26 cellular contexts compared by ENCODE assay signal in genomic region chr21:34690793-34691175, GRCh38. TPM values are rescaled to one million over a fixed set of nuclear protein-coding genes. Genes with fewer than 3 reads are reported as not detected.
A peak's percentile ranks its signal among the peaks of the same experiment; 100 is the strongest.
DNase-seq lines count a peak whose midpoint lies in the region; ATAC-seq and TF ChIP-seq lines count a peak whose summit lies in the region.
"Had no signal": no experiment of that assay in that cellular context is flagged by ENCODE, and none has a peak within 500 bp of the region (broad histone marks: within the 10 kb centered on the region; RNA-seq: fewer than 3 reads in every experiment).

No MANE protein-coding gene starts in this region.

- WGBS in transverse colon (ENCODE audit: low coverage in 1 of 2), 2 donors: 14 to 29% methylated on average over 2 of the region's 2 CpGs

- peaks cover 9% of the 10 kb centered on the region for H3K4me1 ChIP-seq in colonic mucosa
- H3K4me1 ChIP-seq in mucosa of rectum (ENCODE audit: control insufficient read depth in 2 of 2, insufficient read depth in 2 of 2, low read length in 2 of 2): peaks cover 12 to 35% of the 10 kb centered on the region in 2 donors
- H3K4me1 ChIP-seq in transverse colon: peaks cover 17 to 40% (median 30%) of the 10 kb centered on the region in 4 donors
- H3K4me1 ChIP-seq: adrenal gland had no signal

- H3K27ac ChIP-seq in colonic mucosa: peak overlapping the region; percentile 83
- peak overlapping the region; percentile 59 to 66 for H3K27ac ChIP-seq in mucosa of rectum (ENCODE audit: low read depth in 2 of 2, low read length in 2 of 2)
- H3K27ac ChIP-seq in transverse colon: peak overlapping the region; percentile 67 to 79 (median 76)
- H3K27ac ChIP-seq: adrenal gland, tibial artery had no signal

- H3K27me3 ChIP-seq in colonic mucosa: no peaks in the 10 kb centered on the region
- no peaks in the 10 kb centered on the region for H3K27me3 ChIP-seq in mucosa of rectum (ENCODE audit: control insufficient read depth in 2 of 2, insufficient read depth in 2 of 2, low read length in 2 of 2)
- H3K27me3 ChIP-seq in transverse colon: no peaks in the 10 kb centered on the region

- H3K9me3 ChIP-seq in colonic mucosa: no peaks in the 10 kb centered on the region
- no peaks in the 10 kb centered on the region for H3K9me3 ChIP-seq in mucosa of rectum (ENCODE audit: control insufficient read depth in 2 of 2, low read length in 2 of 2)
- no peaks in the 10 kb centered on the region for H3K9me3 ChIP-seq in transverse colon
- H3K9me3 ChIP-seq: adrenal gland, tibial artery had no signal

- no peaks in the 10 kb centered on the region for H3K4me1 Mint-ChIP-seq in stimulated activated effector memory CD8-positive, alpha-beta T cell treated with anti-CD3 and anti-CD28 coated beads, Interleukin-12 subunit alpha, Interleukin-12 subunit beta, amount 100 ng/mL, for 72 hours

- no peak overlapping the region for H3K27ac Mint-ChIP-seq in stimulated activated effector memory CD8-positive, alpha-beta T cell treated with anti-CD3 and anti-CD28 coated beads, Interleukin-12 subunit alpha, Interleukin-12 subunit beta, amount 100 ng/mL, for 72 hours
- H3K27ac Mint-ChIP-seq: CD8-positive, alpha-beta T cell; endodermal cell; naive thymus-derived CD4-positive, alpha-beta T cell had no signal

- no peak for TF ChIP-seq POLR2A in transverse colon (IDR thresholded peaks at IDR 0.05)

- no peak for TF ChIP-seq EP300 in transverse colon (IDR thresholded peaks at IDR 0.05; ENCODE audit: low read depth)

- in situ Hi-C loops in transverse colon (cut with MboI; ENCODE audit: low pct_ligation_motif_present in 1 of 4, low pct_unique_long_range_greater_than_20kb in 1 of 4, low sequenced_read_pairs in 3 of 4): no loop called here

- TF ChIP-seq CTCF in colonic mucosa (IDR thresholded peaks at IDR 0.05): no peak
- no peak for TF ChIP-seq CTCF in transverse colon (IDR thresholded peaks at IDR 0.05)

- no peak overlapping the region for H3K4me3 ChIP-seq in colonic mucosa
- H3K4me3 ChIP-seq in mucosa of rectum (ENCODE audit: low read length in 2 of 2): no peak overlapping the region
- H3K4me3 ChIP-seq in transverse colon: no peak overlapping the region
- H3K4me3 ChIP-seq: adrenal gland, tibial artery had no signal

- H3K36me3 ChIP-seq in colonic mucosa (no peaks in the 10 kb centered on the region), mucosa of rectum (ENCODE audit: control insufficient read depth in 2 of 2, insufficient read depth in 2 of 2, low read length in 2 of 2) (no peaks in the 10 kb centered on the region), transverse colon (no peaks in the 10 kb centered on the region)
- H3K36me3 ChIP-seq: adrenal gland, tibial artery had no signal

- H3K9me3 Mint-ChIP-seq in stimulated activated effector memory CD8-positive, alpha-beta T cell treated with anti-CD3 and anti-CD28 coated beads, Interleukin-12 subunit alpha, Interleukin-12 subunit beta, amount 100 ng/mL, for 72 hours: no peaks in the 10 kb centered on the region
- H3K9me3 Mint-ChIP-seq: activated T-cell treated with anti-CD3 and anti-CD28 coated beads, Interleukin-2, amount 50 U/mL, for 4 hours; CD8-positive, alpha-beta T cell had no signal

- no peak overlapping the region for H3K4me3 Mint-ChIP-seq in stimulated activated effector memory CD8-positive, alpha-beta T cell treated with anti-CD3 and anti-CD28 coated beads, Interleukin-12 subunit alpha, Interleukin-12 subunit beta, amount 100 ng/mL, for 72 hours
- H3K4me3 Mint-ChIP-seq: activated T-cell treated with anti-CD3 and anti-CD28 coated beads, Interleukin-2, amount 50 U/mL, for 4 hours; CD8-positive, alpha-beta T cell; endodermal cell; naive thymus-derived CD4-positive, alpha-beta T cell had no signal

- DNase-seq in NCI-H2029 (lab: John Stamatoyannopoulos, UW): peak; percentile 76
- no peak for DNase-seq in NCI-H2029 treated with DMSO at 0.1 percent for 48 hours (lab: John Stamatoyannopoulos, UW)
- DNase-seq in colonic mucosa: no peak
- no peak for DNase-seq in transverse colon
- no peak for DNase-seq in C1 segment of cervical spinal cord (lab: John Stamatoyannopoulos, UW)
- DNase-seq in stimulated activated effector memory CD8-positive, alpha-beta T cell treated with anti-CD3 and anti-CD28 coated beads, Interleukin-12 subunit alpha, Interleukin-12 subunit beta, amount 100 ng/mL, for 72 hours (ENCODE audit: low spot score in 2 of 2): no peak
- DNase-seq in mesenteric fat pad (ENCODE audit: low spot score): no peak
- DNase-seq: 8988T; activated CD4-positive, alpha-beta T cell treated with anti-CD3 and anti-CD28 coated beads for 4 hours; activated naive CD4-positive, alpha-beta T cell; activated T-cell treated with anti-CD3 and anti-CD28 coated beads, Interleukin-2, amount 50 U/mL, for 4 hours; CD8-positive, alpha-beta T cell; DND-41; kidney; MV-4-11; naive thymus-derived CD4-positive, alpha-beta T cell; NCI-H2227 treated with DMSO at 0.1 percent for 48 hours; nucleus accumbens; stimulated activated CD4-positive, alpha-beta T cell treated with anti-CD3 and anti-CD28 coated beads, Interleukin-12 subunit alpha, Interleukin-12 subunit beta, amount 100 ng/mL, for 4 hours; stimulated activated CD4-positive, alpha-beta T cell treated with anti-CD3 and anti-CD28 coated beads, Interleukin-4, amount 100 ng/mL, for 24 hours; stimulated activated naive CD4-positive, alpha-beta T cell; tibial artery had no signal

- H3K9ac ChIP-seq in colonic mucosa (ENCODE audit: low read depth in 2 of 2, low read length in 2 of 2) (peak overlapping the region in 1 of 2 donors; percentile 58), mucosa of rectum (ENCODE audit: low read depth in 1 of 2, low read length in 2 of 2) (peak overlapping the region in 1 of 2 donors; percentile 26)

- H3K36me3 Mint-ChIP-seq in stimulated activated effector memory CD8-positive, alpha-beta T cell treated with anti-CD3 and anti-CD28 coated beads, Interleukin-12 subunit alpha, Interleukin-12 subunit beta, amount 100 ng/mL, for 72 hours: no peaks in the 10 kb centered on the region
- H3K36me3 Mint-ChIP-seq: CD8-positive, alpha-beta T cell had no signal

- no peak for ATAC-seq in stimulated activated effector memory CD8-positive, alpha-beta T cell treated with anti-CD3 and anti-CD28 coated beads, Interleukin-12 subunit alpha, Interleukin-12 subunit beta, amount 100 ng/mL, for 72 hours
- ATAC-seq: activated T-cell treated with anti-CD3 and anti-CD28 coated beads, Interleukin-2, amount 50 U/mL, for 4 hours; CD8-positive, alpha-beta T cell; naive thymus-derived CD4-positive, alpha-beta T cell had no signal

- intact Hi-C loops in colonic mucosa (cut with DNase I): no loop called here
- intact Hi-C loops in transverse colon (cut with DNase I; ENCODE audit: low total_unique reads): no loop called here

RNA-seq across cellular contexts. Expression of gene CLIC6, which starts 22.0 kb away (rescaled TPM):
- 10 to 100 TPM in 1 of 2 donors, 1 to 10 TPM in 1; 9.4 to 12.8 TPM for total RNA-seq in colonic mucosa
- total RNA-seq in transverse colon: 1 to 10 TPM in 2 of 4 donors, under 1 TPM in 1, not detected in 1; 0.37 to 4.9 (median 3.7) TPM
- total RNA-seq in mesenteric fat pad: 9.9 TPM
- total RNA-seq: glomerular endothelial cell had no signal
